9 cellular contexts compared by ENCODE assay signal in the genomic region with DNA sequence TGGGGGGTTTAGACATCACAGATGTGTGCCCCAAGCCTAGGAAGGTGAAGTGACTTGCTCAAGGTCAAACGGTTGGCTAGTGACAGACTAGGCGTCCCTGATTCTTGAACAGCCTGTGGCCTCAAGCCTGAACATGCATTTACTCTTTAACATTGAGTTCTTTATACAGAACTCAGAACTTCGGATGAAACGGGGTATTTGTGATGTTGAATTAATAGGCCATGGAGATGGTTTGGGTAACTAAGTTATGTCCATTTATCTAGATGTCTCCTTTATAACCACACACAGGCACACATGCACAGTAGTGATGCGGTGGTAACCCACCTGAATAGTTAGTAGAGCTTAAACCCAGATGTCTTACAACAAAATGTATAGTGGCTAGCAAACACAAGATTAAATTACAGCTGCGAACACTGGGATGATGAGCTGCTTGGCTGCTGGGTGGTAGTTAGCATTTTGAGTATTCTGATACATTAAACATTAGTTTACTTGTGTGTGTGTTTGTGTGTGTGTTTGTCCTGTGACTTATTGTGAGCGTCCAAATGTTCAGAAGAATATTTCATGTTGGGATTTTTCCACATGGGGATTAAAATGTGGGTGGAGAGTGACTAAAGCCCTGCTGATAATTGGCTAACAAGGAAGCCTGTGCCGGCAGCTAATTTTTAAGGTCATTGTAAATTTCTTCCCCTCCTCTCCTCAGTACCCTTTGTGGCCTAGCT. TPM values are rescaled to one million over a fixed set of nuclear protein-coding genes. Genes with fewer than 3 reads are reported as not detected.
DNase-seq lines count a peak whose midpoint lies in the region; ATAC-seq, FAIRE-seq and TF ChIP-seq lines count a peak whose summit lies in the region.
"Had no signal": no experiment of that assay in that cellular context is flagged by ENCODE, and none has a peak within 500 bp of the region (broad histone marks: within the 10 kb centered on the region; RNA-seq: fewer than 3 reads in every experiment).

No MANE protein-coding gene starts in this region.

- TF ChIP-seq POLR2A in A549 (IDR thresholded peaks at IDR 0.05; ENCODE audit: low read length) (no peak), body of pancreas (IDR thresholded peaks at IDR 0.05) (no peak)

- ATAC-seq in A549 (no peak), body of pancreas (no peak), GM21619 (IDR thresholded peaks at IDR 0.05; ENCODE audit: unreplicated experiment) (no peak), HG02885 (IDR thresholded peaks at IDR 0.05; ENCODE audit: poor library complexity, unreplicated experiment) (no peak)

- H3K4me2 ChIP-seq in A549: peak overlapping the region; percentile 93

- POLR2A ChIA-PET in A549 (lab: Yijun Ruan, JAX): interaction anchor here (0.9 kb wide), 1 partner anchor 110 kb away, joined by 3 read pairs; no protein-coding TSS in a partner anchor

- H3K4me1 ChIP-seq in A549 (peaks cover 59% of the 10 kb centered on the region), body of pancreas (peaks cover 75% of the 10 kb centered on the region), urinary bladder (ENCODE audit: insufficient read depth) (peaks cover 7% of the 10 kb centered on the region)

- H3K9me3 ChIP-seq in A549: no peaks in the 10 kb centered on the region
- H3K9me3 ChIP-seq in body of pancreas: no peaks in the 10 kb centered on the region

- WGBS in A549 (ENCODE audit: missing lambda C conversion rate): 66% methylated on average over 8 of the region's 8 CpGs
- WGBS in body of pancreas, 2 donors: 23 to 35% methylated on average over 8 of the region's 8 CpGs
- 62% methylated on average over 8 of the region's 8 CpGs for WGBS in urinary bladder

- CTCF ChIA-PET in A549 (lab: Yijun Ruan, JAX): interaction anchor here (1.5 kb wide), 1 partner anchor 124 kb away, joined by 4 read pairs; no protein-coding TSS in a partner anchor

- TF ChIP-seq CTCF in A549 (IDR thresholded peaks at IDR 0.05): no peak
- TF ChIP-seq CTCF in body of pancreas (IDR thresholded peaks at IDR 0.05): no peak

- peak overlapping the region; percentile 99; the same call in 2 of the 3 replicates for H3K4me3 ChIP-seq in A549
- H3K4me3 ChIP-seq in body of pancreas: peak overlapping the region in 1 of 2 donors; percentile 90
- H3K4me3 ChIP-seq in urinary bladder (ENCODE audit: low read depth, low read length): peak overlapping the region; percentile 95

- H3K27ac ChIP-seq in A549 (peak overlapping the region; percentile 93 to 97), body of pancreas (peak overlapping the region; percentile 46 to 98 (median 90)), urinary bladder (ENCODE audit: low read depth) (no peak overlapping the region)

- intact Hi-C loops in body of pancreas (cut with DNase I): no loop called here

- H3K36me3 ChIP-seq in body of pancreas (replicated peaks in 1 of 2; ENCODE audit: insufficient read depth in 1 of 2, low read depth in 2 of 2) (no peaks in the 10 kb centered on the region), urinary bladder (ENCODE audit: insufficient read depth) (no peaks in the 10 kb centered on the region)

- no peak for TF ChIP-seq RAD21 in A549 (conservative IDR thresholded peaks at IDR 0.05 in 1 of 2, IDR thresholded peaks at IDR 0.05 in 1 of 2)

- no peaks in the 10 kb centered on the region for H3K27me3 ChIP-seq in body of pancreas

- TF ChIP-seq EP300 in A549 (IDR thresholded peaks at IDR 0.05): no peak

- no peak for FAIRE-seq in A549 (lab: Jason Lieb, UNC)
- FAIRE-seq: islet of Langerhans had no signal

- DNase-seq in A549 (ENCODE audit: low read depth in 1 of 2, low spot score in 1 of 2): no peak
- peak; percentile 12 for DNase-seq in HT-29 (ENCODE audit: low spot score)
- peak in 2 of 4 donors; percentile 24 to 33 for DNase-seq in body of pancreas
- peak; percentile 27 to 45 for DNase-seq in lung microvascular endothelial cell (ENCODE audit: low read depth in 2 of 2)
- DNase-seq in HPDE6-E6E7 (ENCODE audit: extremely low spot score): no peak

TF ChIP-seq in A549, 52 proteins besides CTCF, POLR2A, EP300 and RAD21:
- no peak for TF ChIP-seq HEYL (CRISPR knock-in tag; IDR thresholded peaks at IDR 0.05)
- no peak for TF ChIP-seq HDAC2 (IDR thresholded peaks at IDR 0.05)
- TF ChIP-seq RCOR1 (IDR thresholded peaks at IDR 0.05; ENCODE audit: low read depth, low read length): no peak
- TF ChIP-seq, protein P1, sequence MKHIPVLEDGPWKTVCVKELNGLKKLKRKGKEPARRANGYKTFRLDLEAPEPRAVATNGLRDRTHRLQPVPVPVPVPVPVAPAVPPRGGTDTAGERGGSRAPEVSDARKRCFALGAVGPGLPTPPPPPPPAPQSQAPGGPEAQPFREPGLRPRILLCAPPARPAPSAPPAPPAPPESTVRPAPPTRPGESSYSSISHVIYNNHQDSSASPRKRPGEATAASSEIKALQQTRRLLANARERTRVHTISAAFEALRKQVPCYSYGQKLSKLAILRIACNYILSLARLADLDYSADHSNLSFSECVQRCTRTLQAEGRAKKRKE (CRISPR knock-in tag; IDR thresholded peaks at IDR 0.05; ENCODE audit: low read depth): no peak
- TF ChIP-seq, protein P2, sequence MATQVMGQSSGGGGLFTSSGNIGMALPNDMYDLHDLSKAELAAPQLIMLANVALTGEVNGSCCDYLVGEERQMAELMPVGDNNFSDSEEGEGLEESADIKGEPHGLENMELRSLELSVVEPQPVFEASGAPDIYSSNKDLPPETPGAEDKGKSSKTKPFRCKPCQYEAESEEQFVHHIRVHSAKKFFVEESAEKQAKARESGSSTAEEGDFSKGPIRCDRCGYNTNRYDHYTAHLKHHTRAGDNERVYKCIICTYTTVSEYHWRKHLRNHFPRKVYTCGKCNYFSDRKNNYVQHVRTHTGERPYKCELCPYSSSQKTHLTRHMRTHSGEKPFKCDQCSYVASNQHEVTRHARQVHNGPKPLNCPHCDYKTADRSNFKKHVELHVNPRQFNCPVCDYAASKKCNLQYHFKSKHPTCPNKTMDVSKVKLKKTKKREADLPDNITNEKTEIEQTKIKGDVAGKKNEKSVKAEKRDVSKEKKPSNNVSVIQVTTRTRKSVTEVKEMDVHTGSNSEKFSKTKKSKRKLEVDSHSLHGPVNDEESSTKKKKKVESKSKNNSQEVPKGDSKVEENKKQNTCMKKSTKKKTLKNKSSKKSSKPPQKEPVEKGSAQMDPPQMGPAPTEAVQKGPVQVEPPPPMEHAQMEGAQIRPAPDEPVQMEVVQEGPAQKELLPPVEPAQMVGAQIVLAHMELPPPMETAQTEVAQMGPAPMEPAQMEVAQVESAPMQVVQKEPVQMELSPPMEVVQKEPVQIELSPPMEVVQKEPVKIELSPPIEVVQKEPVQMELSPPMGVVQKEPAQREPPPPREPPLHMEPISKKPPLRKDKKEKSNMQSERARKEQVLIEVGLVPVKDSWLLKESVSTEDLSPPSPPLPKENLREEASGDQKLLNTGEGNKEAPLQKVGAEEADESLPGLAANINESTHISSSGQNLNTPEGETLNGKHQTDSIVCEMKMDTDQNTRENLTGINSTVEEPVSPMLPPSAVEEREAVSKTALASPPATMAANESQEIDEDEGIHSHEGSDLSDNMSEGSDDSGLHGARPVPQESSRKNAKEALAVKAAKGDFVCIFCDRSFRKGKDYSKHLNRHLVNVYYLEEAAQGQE (IDR thresholded peaks at IDR 0.05): no peak
- TF ChIP-seq RNF2 (IDR thresholded peaks at IDR 0.05; ENCODE audit: borderline replicate concordance, low read depth): no peak
- TF ChIP-seq HOXB5 (CRISPR knock-in tag; IDR thresholded peaks at IDR 0.05): no peak
- no peak for TF ChIP-seq TFCP2L1 (CRISPR knock-in tag; IDR thresholded peaks at IDR 0.05)

RNA-seq across cellular contexts. Expression of a gene that starts 2.3 kb away (rescaled TPM):
- polyA plus RNA-seq in A549 (2011; rRNA removed): 171 and 188 TPM in 2 replicates
- 86.8 and 87.2 TPM in 2 replicates for polyA plus RNA-seq in A549 (2012; cell fraction: cytosol; rRNA removed)
- 122 and 143 TPM in 2 replicates for polyA plus RNA-seq in A549 (2012; cell fraction: nucleus; rRNA removed)
- 109 to 124 TPM (median 119 TPM) in 3 replicates for polyA plus RNA-seq in A549 (2017; fragmentation: RNase III; extraction: RNeasy Plus Mini Kit Qiagen cat#74134 plus additional on column Dnase treatment)
- 205 and 248 TPM in 2 replicates for polyA minus RNA-seq in A549 (2011; rRNA and poly(A)+ RNA removed)
- 119 and 151 TPM in 2 replicates for total RNA-seq in HT-29 (2014; rRNA removed; shearing (Covaris generic))
- 100 to 1,000 TPM; 423 to 593 TPM for total RNA-seq in body of pancreas
- 138 and 154 TPM in 2 replicates for total RNA-seq in lung microvascular endothelial cell
- total RNA-seq in urinary bladder: 63.6 TPM
- 230 TPM for polyA plus RNA-seq in urinary bladder

Comparison
In these comparisons a context has a peak if more than half of its experiments do, and no peak if none do; other contexts are left out.
1. DNase-seq: peak in HT-29 (single experiment) and lung microvascular endothelial cell (2 of 2); none in A549 (0 of 2) and HPDE6-E6E7 (single experiment).